ENCODE assay signal across 10 cellular contexts in genomic region chr3:14810795-14811661, GRCh38. TPM values are rescaled to one million over a fixed set of nuclear protein-coding genes. Genes with fewer than 3 reads are reported as not detected.
DNase-seq lines count a peak whose midpoint lies in the region; ATAC-seq and TF ChIP-seq lines count a peak whose summit lies in the region.
"Had no signal": no experiment of that assay in that cellular context is flagged by ENCODE, and none has a peak within 500 bp of the region (broad histone marks: within the 10 kb centered on the region; RNA-seq: fewer than 3 reads in every experiment).

No MANE protein-coding gene starts in this region.

- H3K79me2 ChIP-seq in PC-3 (ENCODE audit: low read length) = no peaks in the 10 kb centered on the region

- H4K20me1 ChIP-seq in PC-3 (ENCODE audit: low read length) = no peaks in the 10 kb centered on the region

- peak overlapping the region; percentile 5 for H3K27ac ChIP-seq in angular gyrus (ENCODE audit: low read depth, low read length)
- H3K27ac ChIP-seq in muscle layer of duodenum (ENCODE audit: low read length) = peak overlapping the region; percentile 77
- H3K27ac ChIP-seq in thymus (ENCODE audit: low read depth) = no peak overlapping the region
- H3K27ac ChIP-seq in PC-3 (ENCODE audit: low read length) = no peak overlapping the region
- H3K27ac ChIP-seq: foreskin keratinocyte had no signal

- no peaks in the 10 kb centered on the region for H3F3A ChIP-seq in PC-3 (ENCODE audit: low read length, unreplicated experiment)

- H3K27me3 ChIP-seq in muscle layer of duodenum (ENCODE audit: low read depth, low read length) (peaks cover 6% of the 10 kb centered on the region), thymus (ENCODE audit: control insufficient read depth, insufficient read depth) (peaks cover 54% of the 10 kb centered on the region), PC-3 (ENCODE audit: low read length) (peaks cover 64% of the 10 kb centered on the region)

- H3K36me3 ChIP-seq in muscle layer of duodenum (ENCODE audit: control insufficient read depth in 1 of 2, insufficient read depth in 2 of 2, low read length in 2 of 2) (no peaks in the 10 kb centered on the region), thymus (ENCODE audit: control insufficient read depth, insufficient read depth) (no peaks in the 10 kb centered on the region), PC-3 (ENCODE audit: low read depth, low read length) (no peaks in the 10 kb centered on the region)

- H3K4me2 ChIP-seq in PC-3 (ENCODE audit: low read length) = no peak overlapping the region

- H3K4me3 ChIP-seq in fibroblast of villous mesenchyme (ENCODE audit: low read depth, low read length) (peak overlapping the region; percentile 23), muscle layer of duodenum (ENCODE audit: low read depth in 1 of 2, low read length in 2 of 2) (peak overlapping the region; percentile 63 to 74), thymus (ENCODE audit: low read length) (peak overlapping the region; percentile 5), PC-3 (ENCODE audit: low read length) (no peak overlapping the region)

- POLR2A ChIA-PET in PC-3 (lab: Charles Lee; ENCODE audit: unreplicated experiment) = no interaction called here

- CTCF ChIA-PET in PC-3 (lab: Charles Lee) = no interaction called here

- H2AFZ ChIP-seq in PC-3 (ENCODE audit: low read length) = no peak overlapping the region

- TF ChIP-seq CTCF in fibroblast of villous mesenchyme (IDR thresholded peaks at IDR 0.05; ENCODE audit: insufficient read depth, low read depth, low read length) (no peak), PC-3 (conservative IDR thresholded peaks at IDR 0.05; ENCODE audit: low read depth, low read length) (no peak)

- WGBS in thymus = 2% methylated on average over 78 of the region's 78 CpGs

- BruUV-seq in PC-3 (replicated peaks; lab: Mats Ljungman, UMichigan) = no TSS peak

- H3K9ac ChIP-seq in PC-3 (ENCODE audit: low read length) = no peak overlapping the region

- intact Hi-C loops in PC-3 (cut with micrococcal nuclease) = no loop called here

- no peak for ATAC-seq in PC-3

- H3K4me1 ChIP-seq in muscle layer of duodenum (ENCODE audit: control insufficient read depth in 1 of 2, insufficient read depth in 2 of 2, low read length in 2 of 2) (peaks cover 4 to 13% of the 10 kb centered on the region in 2 donors), thymus (ENCODE audit: control insufficient read depth, insufficient read depth, low read length) (no peaks in the 10 kb centered on the region), PC-3 (ENCODE audit: insufficient read depth, low read length) (no peaks in the 10 kb centered on the region)
- H3K4me1 ChIP-seq: foreskin keratinocyte had no signal

- H3K9me3 ChIP-seq in muscle layer of duodenum (ENCODE audit: control insufficient read depth in 1 of 2, low read length in 2 of 2) = no peaks in the 10 kb centered on the region
- no peaks in the 10 kb centered on the region for H3K9me3 ChIP-seq in thymus (ENCODE audit: control insufficient read depth)
- H3K9me3 ChIP-seq in PC-3 (ENCODE audit: low read length) = no peaks in the 10 kb centered on the region

- no peak for DNase-seq in fibroblast of villous mesenchyme (ENCODE audit: low read depth)
- no peak for DNase-seq in PC-3
- no peak for DNase-seq in RKO (ENCODE audit: low spot score)
- no peak for DNase-seq in Kasumi-1 (lab: John Stamatoyannopoulos, UW)
- DNase-seq: NCI-H526 treated with DMSO at 0.1 percent for 48 hours had no signal

- H3K9me2 ChIP-seq in PC-3 (replicated peaks; ENCODE audit: low read length) = no peaks in the 10 kb centered on the region

RNA-seq across cellular contexts. Expression of gene FGD5, which starts 7.7 kb away (rescaled TPM):
- total RNA-seq in fibroblast of villous mesenchyme (under 0.01 TPM in 1 of 2 replicates, not detected in the other), PC-3 (2014; rRNA removed) (not detected in 2 replicates)
- 2.9 TPM for polyA plus RNA-seq in thymus
- total RNA-seq: foreskin keratinocyte had no signal
- polyA plus RNA-seq: foreskin keratinocyte, IgD-negative memory B cell had no signal

Comparison
In these comparisons a context has a peak if more than half of its experiments do, and no peak if none do; other contexts are left out.
1. H3K27ac ChIP-seq: peak in angular gyrus (single experiment) and muscle layer of duodenum (single experiment); none in thymus (single experiment) and PC-3 (single experiment).